Comparison of ENCODE assay signal across 1 cellular context in the genomic region with DNA sequence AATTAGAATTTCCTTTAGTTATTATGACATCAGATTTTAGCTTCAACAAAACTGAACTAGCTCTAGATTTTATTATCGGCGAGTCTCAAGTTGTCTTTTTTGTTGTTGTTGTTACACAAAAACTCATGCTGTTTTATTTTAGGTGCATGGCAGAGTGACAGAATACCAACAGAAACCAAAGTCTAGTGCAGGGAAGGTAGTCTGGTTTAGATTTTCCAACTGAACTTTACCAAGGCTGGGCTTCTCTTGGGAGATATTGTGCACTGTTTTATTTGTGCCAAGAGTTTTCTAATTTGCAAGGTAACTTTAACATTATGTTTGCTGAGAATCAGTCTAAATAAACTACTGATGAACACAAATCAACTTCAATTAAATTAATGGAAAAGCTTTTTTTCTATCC.
TF ChIP-seq lines count a peak whose summit lies in the region.

No MANE protein-coding gene starts in this region.

TF ChIP-seq in GM23338, 12 proteins besides CTCF, POLR2A, EP300 and RAD21 (continued from another document):
- TF ChIP-seq, protein P1, sequence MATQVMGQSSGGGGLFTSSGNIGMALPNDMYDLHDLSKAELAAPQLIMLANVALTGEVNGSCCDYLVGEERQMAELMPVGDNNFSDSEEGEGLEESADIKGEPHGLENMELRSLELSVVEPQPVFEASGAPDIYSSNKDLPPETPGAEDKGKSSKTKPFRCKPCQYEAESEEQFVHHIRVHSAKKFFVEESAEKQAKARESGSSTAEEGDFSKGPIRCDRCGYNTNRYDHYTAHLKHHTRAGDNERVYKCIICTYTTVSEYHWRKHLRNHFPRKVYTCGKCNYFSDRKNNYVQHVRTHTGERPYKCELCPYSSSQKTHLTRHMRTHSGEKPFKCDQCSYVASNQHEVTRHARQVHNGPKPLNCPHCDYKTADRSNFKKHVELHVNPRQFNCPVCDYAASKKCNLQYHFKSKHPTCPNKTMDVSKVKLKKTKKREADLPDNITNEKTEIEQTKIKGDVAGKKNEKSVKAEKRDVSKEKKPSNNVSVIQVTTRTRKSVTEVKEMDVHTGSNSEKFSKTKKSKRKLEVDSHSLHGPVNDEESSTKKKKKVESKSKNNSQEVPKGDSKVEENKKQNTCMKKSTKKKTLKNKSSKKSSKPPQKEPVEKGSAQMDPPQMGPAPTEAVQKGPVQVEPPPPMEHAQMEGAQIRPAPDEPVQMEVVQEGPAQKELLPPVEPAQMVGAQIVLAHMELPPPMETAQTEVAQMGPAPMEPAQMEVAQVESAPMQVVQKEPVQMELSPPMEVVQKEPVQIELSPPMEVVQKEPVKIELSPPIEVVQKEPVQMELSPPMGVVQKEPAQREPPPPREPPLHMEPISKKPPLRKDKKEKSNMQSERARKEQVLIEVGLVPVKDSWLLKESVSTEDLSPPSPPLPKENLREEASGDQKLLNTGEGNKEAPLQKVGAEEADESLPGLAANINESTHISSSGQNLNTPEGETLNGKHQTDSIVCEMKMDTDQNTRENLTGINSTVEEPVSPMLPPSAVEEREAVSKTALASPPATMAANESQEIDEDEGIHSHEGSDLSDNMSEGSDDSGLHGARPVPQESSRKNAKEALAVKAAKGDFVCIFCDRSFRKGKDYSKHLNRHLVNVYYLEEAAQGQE (IDR thresholded peaks at IDR 0.05; ENCODE audit: unreplicated experiment): no peak
- TF ChIP-seq, protein P2, sequence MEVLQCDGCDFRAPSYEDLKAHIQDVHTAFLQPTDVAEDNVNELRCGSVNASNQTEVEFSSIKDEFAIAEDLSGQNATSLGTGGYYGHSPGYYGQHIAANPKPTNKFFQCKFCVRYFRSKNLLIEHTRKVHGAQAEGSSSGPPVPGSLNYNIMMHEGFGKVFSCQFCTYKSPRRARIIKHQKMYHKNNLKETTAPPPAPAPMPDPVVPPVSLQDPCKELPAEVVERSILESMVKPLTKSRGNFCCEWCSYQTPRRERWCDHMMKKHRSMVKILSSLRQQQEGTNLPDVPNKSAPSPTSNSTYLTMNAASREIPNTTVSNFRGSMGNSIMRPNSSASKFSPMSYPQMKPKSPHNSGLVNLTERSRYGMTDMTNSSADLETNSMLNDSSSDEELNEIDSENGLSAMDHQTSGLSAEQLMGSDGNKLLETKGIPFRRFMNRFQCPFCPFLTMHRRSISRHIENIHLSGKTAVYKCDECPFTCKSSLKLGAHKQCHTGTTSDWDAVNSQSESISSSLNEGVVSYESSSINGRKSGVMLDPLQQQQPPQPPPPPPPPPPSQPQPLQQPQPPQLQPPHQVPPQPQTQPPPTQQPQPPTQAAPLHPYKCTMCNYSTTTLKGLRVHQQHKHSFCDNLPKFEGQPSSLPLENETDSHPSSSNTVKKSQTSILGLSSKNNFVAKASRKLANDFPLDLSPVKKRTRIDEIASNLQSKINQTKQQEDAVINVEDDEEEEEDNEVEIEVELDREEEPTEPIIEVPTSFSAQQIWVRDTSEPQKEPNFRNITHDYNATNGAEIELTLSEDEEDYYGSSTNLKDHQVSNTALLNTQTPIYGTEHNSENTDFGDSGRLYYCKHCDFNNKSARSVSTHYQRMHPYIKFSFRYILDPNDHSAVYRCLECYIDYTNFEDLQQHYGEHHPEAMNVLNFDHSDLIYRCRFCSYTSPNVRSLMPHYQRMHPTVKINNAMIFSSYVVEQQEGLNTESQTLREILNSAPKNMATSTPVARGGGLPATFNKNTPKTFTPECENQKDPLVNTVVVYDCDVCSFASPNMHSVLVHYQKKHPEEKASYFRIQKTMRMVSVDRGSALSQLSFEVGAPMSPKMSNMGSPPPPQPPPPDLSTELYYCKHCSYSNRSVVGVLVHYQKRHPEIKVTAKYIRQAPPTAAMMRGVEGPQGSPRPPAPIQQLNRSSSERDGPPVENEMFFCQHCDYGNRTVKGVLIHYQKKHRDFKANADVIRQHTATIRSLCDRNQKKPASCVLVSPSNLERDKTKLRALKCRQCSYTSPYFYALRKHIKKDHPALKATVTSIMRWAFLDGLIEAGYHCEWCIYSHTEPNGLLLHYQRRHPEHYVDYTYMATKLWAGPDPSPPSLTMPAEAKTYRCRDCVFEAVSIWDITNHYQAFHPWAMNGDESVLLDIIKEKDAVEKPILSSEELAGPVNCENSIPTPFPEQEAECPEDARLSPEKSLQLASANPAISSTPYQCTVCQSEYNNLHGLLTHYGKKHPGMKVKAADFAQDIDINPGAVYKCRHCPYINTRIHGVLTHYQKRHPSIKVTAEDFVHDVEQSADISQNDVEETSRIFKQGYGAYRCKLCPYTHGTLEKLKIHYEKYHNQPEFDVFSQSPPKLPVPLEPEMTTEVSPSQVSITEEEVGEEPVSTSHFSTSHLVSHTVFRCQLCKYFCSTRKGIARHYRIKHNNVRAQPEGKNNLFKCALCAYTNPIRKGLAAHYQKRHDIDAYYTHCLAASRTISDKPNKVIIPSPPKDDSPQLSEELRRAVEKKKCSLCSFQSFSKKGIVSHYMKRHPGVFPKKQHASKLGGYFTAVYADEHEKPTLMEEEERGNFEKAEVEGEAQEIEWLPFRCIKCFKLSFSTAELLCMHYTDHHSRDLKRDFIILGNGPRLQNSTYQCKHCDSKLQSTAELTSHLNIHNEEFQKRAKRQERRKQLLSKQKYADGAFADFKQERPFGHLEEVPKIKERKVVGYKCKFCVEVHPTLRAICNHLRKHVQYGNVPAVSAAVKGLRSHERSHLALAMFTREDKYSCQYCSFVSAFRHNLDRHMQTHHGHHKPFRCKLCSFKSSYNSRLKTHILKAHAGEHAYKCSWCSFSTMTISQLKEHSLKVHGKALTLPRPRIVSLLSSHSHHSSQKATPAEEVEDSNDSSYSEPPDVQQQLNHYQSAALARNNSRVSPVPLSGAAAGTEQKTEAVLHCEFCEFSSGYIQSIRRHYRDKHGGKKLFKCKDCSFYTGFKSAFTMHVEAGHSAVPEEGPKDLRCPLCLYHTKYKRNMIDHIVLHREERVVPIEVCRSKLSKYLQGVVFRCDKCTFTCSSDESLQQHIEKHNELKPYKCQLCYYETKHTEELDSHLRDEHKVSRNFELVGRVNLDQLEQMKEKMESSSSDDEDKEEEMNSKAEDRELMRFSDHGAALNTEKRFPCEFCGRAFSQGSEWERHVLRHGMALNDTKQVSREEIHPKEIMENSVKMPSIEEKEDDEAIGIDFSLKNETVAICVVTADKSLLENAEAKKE (CRISPR knock-in tag; IDR thresholded peaks at IDR 0.05): no peak
- TF ChIP-seq JUNB (IDR thresholded peaks at IDR 0.05; ENCODE audit: unreplicated experiment) (no peak), STAT1 (IDR thresholded peaks at IDR 0.05; ENCODE audit: unreplicated experiment) (no peak), EZH2phosphoT487 (IDR thresholded peaks at IDR 0.05; ENCODE audit: unreplicated experiment) (no peak), ZNF331 (CRISPR knock-in tag; IDR thresholded peaks at IDR 0.05; ENCODE audit: low read depth) (no peak), POLR2AphosphoS5 (IDR thresholded peaks at IDR 0.05; ENCODE audit: low read depth) (no peak), ZNF114 (CRISPR knock-in tag; IDR thresholded peaks at IDR 0.05) (no peak), NANOG (IDR thresholded peaks at IDR 0.05; ENCODE audit: borderline replicate concordance) (no peak)
- TF ChIP-seq, protein P3, sequence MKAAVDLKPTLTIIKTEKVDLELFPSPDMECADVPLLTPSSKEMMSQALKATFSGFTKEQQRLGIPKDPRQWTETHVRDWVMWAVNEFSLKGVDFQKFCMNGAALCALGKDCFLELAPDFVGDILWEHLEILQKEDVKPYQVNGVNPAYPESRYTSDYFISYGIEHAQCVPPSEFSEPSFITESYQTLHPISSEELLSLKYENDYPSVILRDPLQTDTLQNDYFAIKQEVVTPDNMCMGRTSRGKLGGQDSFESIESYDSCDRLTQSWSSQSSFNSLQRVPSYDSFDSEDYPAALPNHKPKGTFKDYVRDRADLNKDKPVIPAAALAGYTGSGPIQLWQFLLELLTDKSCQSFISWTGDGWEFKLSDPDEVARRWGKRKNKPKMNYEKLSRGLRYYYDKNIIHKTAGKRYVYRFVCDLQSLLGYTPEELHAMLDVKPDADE (IDR thresholded peaks at IDR 0.05): no peak
